29 cellular contexts compared by ENCODE assay signal in the genomic region with DNA sequence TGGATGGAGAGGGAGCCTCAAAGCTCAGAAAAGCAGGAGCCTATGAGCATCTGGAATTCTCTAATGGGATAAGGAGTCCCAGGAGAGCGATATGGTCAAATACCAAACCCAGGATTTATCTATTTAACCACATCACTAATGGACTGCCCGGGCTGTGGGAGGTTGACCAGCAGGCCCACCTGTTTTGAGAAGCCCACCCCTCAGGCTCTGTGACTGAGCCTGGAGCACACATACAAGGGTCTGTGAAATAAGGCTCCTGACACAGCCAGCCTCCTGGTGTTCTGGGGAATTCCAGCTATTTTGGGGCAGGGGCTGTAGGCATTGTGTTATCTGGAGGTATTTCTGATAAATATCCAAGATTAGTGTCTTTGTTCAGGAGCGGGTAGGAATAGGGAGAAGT.
"Had no signal": no experiment of that assay in that cellular context is flagged by ENCODE, and none has a peak within 500 bp of the region (broad histone marks: within the 10 kb centered on the region; RNA-seq: fewer than 3 reads in every experiment).

No MANE protein-coding gene starts in this region.

- H3K27ac ChIP-seq: body of pancreas, cardiac muscle cell, colonic mucosa, hepatocyte, lower lobe of right lung, right lobe of liver, tibial nerve, VCaP had no signal

- DNase-seq: activated CD4-positive, alpha-beta T cell treated with anti-CD3 and anti-CD28 coated beads for 48 hours; activated CD4-positive, alpha-beta T cell treated with anti-CD3 and anti-CD28 coated beads, Interleukin-2, amount 50 U/mL, for 48 hours; activated CD8-positive, alpha-beta memory T cell treated with anti-CD3 and anti-CD28 coated beads for 24 hours; activated effector memory CD4-positive, alpha-beta T cell treated with Interleukin-2 at 50 U/mL for 16 hours; activated naive CD4-positive, alpha-beta T cell treated with Interleukin-2 at 50 U/mL for 16 hours; aorta; body of pancreas; cerebellar nuclear complex; colonic mucosa; effector CD8-positive, alpha-beta T cell; immature natural killer cell; lower lobe of right lung; mesenchymal stem cell; nephron progenitor cell; ovary; right lobe of liver; small intestine; stimulated activated CD4-positive, alpha-beta T cell treated with anti-CD3 and anti-CD28 coated beads, Interleukin-1b, Interleukin-23, amount 100 ng/mL, for 48 hours; stimulated activated CD4-positive, alpha-beta T cell treated with anti-CD3 and anti-CD28 coated beads, Interleukin-4, amount 100 ng/mL, for 4 hours; stimulated activated CD8-positive, alpha-beta memory T cell treated with anti-CD3 and anti-CD28 coated beads, Interleukin-4, amount 100 ng/mL, for 48 hours; stimulated activated naive B cell treated with anti-CD40 and anti-IgM and Interleukin-4, amounts not matched to agents 10 μg/mL and 1 μg/mL and 100 μg/mL, for 72 hours had no signal

- H3K4me3 ChIP-seq: body of pancreas, cardiac muscle cell, colonic mucosa, hepatocyte, lower lobe of right lung, ovary, right lobe of liver, tibial nerve had no signal

- H3K9me3 Mint-ChIP-seq: immature natural killer cell, nephron progenitor cell had no signal

- H3K36me3 Mint-ChIP-seq: activated naive CD8-positive, alpha-beta T cell; immature natural killer cell; stimulated activated naive B cell treated with anti-CD40 and anti-IgM and Interleukin-4, amounts not matched to agents 10 μg/mL and 1 μg/mL and 100 μg/mL, for 72 hours had no signal

- H3K27ac Mint-ChIP-seq: activated naive CD8-positive, alpha-beta T cell; immature natural killer cell; nephron progenitor cell; progenitor cell of endocrine pancreas; stimulated activated naive B cell treated with anti-CD40 and anti-IgM and Interleukin-4, amounts not matched to agents 10 μg/mL and 1 μg/mL and 100 μg/mL, for 72 hours had no signal

- H3K36me3 ChIP-seq: cardiac muscle cell, colonic mucosa, lower lobe of right lung, ovary, right lobe of liver, tibial nerve had no signal

- H3K27me3 ChIP-seq: body of pancreas, cardiac muscle cell, colonic mucosa, hepatocyte, ovary, right lobe of liver, tibial nerve had no signal

- H3K79me2 ChIP-seq: hepatocyte had no signal

- H3K4me3 Mint-ChIP-seq: activated naive CD8-positive, alpha-beta T cell; immature natural killer cell; nephron progenitor cell; stimulated activated naive B cell treated with anti-CD40 and anti-IgM and Interleukin-4, amounts not matched to agents 10 μg/mL and 1 μg/mL and 100 μg/mL, for 72 hours had no signal

- H3K9me3 ChIP-seq: body of pancreas, colonic mucosa, lower lobe of right lung, ovary, right lobe of liver, tibial nerve had no signal

- H3K4me1 ChIP-seq: body of pancreas, colonic mucosa, lower lobe of right lung, right lobe of liver, tibial nerve had no signal

- H3K4me1 Mint-ChIP-seq: immature natural killer cell; stimulated activated naive B cell treated with anti-CD40 and anti-IgM and Interleukin-4, amounts not matched to agents 10 μg/mL and 1 μg/mL and 100 μg/mL, for 72 hours had no signal

- ATAC-seq: activated CD4-positive, CD25-positive, alpha-beta regulatory T cell treated with anti-CD3 and anti-CD28 coated beads, Interleukin-2, amount 50 U/mL, for 24 hours; body of pancreas; left lobe of liver; lower lobe of right lung; stimulated activated naive B cell treated with anti-CD40 and anti-IgM and Interleukin-4, amounts not matched to agents 10 μg/mL and 1 μg/mL and 100 μg/mL, for 72 hours had no signal

- H2AFZ ChIP-seq: hepatocyte had no signal

- H3K4me2 ChIP-seq: hepatocyte had no signal
